In the genomic region with DNA sequence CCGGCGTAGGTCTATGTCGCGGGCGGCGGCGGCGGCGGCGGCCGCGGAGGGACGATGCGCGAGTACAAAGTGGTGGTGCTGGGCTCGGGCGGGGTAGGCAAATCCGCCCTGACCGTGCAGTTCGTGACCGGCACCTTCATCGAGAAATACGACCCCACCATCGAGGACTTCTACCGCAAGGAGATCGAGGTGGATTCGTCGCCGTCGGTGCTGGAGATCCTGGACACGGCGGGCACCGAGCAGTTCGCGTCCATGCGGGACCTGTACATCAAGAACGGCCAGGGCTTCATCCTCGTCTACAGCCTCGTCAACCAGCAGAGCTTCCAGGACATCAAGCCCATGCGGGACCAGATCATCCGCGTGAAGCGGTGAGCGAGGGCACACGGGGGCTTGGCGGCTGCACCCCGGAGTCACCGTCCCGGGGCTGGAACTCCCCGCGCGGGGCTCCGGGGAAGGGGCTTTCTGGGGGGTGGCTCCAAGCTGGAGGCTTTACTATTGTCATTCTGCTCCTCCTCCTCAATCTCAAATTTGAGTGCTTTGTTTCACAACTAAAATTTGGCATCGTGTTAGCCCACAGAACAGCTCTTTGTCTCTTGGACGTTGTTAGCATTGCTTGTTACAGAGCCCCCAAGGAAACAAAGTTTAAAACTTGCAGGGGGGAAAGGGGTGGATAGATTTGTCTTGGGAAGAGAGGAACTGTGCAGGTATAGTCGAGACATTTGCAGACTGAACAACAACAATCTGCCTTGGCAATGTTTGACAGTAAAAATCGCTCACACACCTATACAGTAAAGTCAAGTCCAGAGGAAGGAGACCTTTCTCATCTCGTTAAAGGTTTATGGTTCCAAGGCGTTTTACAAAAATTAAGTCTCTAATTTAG, we compare ENCODE assay signal across 1 cellular context.
A peak's percentile ranks its signal among the peaks of the same experiment; 100 is the strongest.
TF ChIP-seq lines count a peak whose summit lies in the region.

No MANE protein-coding gene starts in this region.

TF ChIP-seq in GM12878, 131 proteins besides CTCF, POLR2A, EP300 and RAD21 (continued from another document and continues in another):
- TF ChIP-seq, protein P1, sequence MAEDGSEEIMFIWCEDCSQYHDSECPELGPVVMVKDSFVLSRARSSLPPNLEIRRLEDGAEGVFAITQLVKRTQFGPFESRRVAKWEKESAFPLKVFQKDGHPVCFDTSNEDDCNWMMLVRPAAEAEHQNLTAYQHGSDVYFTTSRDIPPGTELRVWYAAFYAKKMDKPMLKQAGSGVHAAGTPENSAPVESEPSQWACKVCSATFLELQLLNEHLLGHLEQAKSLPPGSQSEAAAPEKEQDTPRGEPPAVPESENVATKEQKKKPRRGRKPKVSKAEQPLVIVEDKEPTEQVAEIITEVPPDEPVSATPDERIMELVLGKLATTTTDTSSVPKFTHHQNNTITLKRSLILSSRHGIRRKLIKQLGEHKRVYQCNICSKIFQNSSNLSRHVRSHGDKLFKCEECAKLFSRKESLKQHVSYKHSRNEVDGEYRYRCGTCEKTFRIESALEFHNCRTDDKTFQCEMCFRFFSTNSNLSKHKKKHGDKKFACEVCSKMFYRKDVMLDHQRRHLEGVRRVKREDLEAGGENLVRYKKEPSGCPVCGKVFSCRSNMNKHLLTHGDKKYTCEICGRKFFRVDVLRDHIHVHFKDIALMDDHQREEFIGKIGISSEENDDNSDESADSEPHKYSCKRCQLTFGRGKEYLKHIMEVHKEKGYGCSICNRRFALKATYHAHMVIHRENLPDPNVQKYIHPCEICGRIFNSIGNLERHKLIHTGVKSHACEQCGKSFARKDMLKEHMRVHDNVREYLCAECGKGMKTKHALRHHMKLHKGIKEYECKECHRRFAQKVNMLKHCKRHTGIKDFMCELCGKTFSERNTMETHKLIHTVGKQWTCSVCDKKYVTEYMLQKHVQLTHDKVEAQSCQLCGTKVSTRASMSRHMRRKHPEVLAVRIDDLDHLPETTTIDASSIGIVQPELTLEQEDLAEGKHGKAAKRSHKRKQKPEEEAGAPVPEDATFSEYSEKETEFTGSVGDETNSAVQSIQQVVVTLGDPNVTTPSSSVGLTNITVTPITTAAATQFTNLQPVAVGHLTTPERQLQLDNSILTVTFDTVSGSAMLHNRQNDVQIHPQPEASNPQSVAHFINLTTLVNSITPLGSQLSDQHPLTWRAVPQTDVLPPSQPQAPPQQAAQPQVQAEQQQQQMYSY (CRISPR knock-in tag; IDR thresholded peaks at IDR 0.05): no peak
- no peak for TF ChIP-seq SRF (IDR thresholded peaks at IDR 0.05; ENCODE audit: low read depth in 2 of 2, low read length in 2 of 2)
- no peak for TF ChIP-seq NRF1 (conservative IDR thresholded peaks at IDR 0.05; ENCODE audit: low read depth, low read length)
- TF ChIP-seq SIN3A (IDR thresholded peaks at IDR 0.05; ENCODE audit: low read depth, low read length): 0 out of 2 replicates have a peak, but pooled peaks have one; percentile 34
- no peak for TF ChIP-seq TCF7 (IDR thresholded peaks at IDR 0.05; ENCODE audit: borderline replicate concordance)
- TF ChIP-seq TARDBP (IDR thresholded peaks at IDR 0.05; ENCODE audit: borderline replicate concordance): no peak
- TF ChIP-seq NBN (IDR thresholded peaks at IDR 0.05): 0 out of 2 replicates have a peak, but pooled peaks have one; percentile 42
- no peak for TF ChIP-seq RB1 (IDR thresholded peaks at IDR 0.05; ENCODE audit: borderline replicate concordance)
- no peak for TF ChIP-seq STAT3 (IDR thresholded peaks at IDR 0.05; ENCODE audit: low read depth, low read length)
- TF ChIP-seq, protein P2, sequence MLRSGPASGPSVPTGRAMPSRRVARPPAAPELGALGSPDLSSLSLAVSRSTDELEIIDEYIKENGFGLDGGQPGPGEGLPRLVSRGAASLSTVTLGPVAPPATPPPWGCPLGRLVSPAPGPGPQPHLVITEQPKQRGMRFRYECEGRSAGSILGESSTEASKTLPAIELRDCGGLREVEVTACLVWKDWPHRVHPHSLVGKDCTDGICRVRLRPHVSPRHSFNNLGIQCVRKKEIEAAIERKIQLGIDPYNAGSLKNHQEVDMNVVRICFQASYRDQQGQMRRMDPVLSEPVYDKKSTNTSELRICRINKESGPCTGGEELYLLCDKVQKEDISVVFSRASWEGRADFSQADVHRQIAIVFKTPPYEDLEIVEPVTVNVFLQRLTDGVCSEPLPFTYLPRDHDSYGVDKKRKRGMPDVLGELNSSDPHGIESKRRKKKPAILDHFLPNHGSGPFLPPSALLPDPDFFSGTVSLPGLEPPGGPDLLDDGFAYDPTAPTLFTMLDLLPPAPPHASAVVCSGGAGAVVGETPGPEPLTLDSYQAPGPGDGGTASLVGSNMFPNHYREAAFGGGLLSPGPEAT (IDR thresholded peaks at IDR 0.05; ENCODE audit: low read depth): peak; percentile 60; the same call in 1 of the 2 replicates
- TF ChIP-seq RFX5 (IDR thresholded peaks at IDR 0.05; ENCODE audit: low read depth, low read length): no peak
- no peak for TF ChIP-seq MXI1 (IDR thresholded peaks at IDR 0.05; ENCODE audit: low read depth, low read length)
- no peak for TF ChIP-seq CHD1 (IDR thresholded peaks at IDR 0.05; ENCODE audit: low read depth, low read length)
- 0 out of 2 replicates have a peak, but pooled peaks have one; percentile 34 for TF ChIP-seq LARP7 (IDR thresholded peaks at IDR 0.05)
- peak; percentile 22 for TF ChIP-seq RELA (IDR thresholded peaks at IDR 0.05; ENCODE audit: borderline replicate concordance, partially characterized antibody)
- TF ChIP-seq, protein P3, sequence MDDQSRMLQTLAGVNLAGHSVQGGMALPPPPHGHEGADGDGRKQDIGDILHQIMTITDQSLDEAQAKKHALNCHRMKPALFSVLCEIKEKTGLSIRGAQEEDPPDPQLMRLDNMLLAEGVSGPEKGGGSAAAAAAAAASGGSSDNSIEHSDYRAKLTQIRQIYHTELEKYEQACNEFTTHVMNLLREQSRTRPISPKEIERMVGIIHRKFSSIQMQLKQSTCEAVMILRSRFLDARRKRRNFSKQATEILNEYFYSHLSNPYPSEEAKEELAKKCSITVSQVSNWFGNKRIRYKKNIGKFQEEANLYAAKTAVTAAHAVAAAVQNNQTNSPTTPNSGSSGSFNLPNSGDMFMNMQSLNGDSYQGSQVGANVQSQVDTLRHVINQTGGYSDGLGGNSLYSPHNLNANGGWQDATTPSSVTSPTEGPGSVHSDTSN (IDR thresholded peaks at IDR 0.05; ENCODE audit: insufficient replicate concordance, low read depth, low read length): no peak
- TF ChIP-seq IKZF2 (IDR thresholded peaks at IDR 0.05): no peak
- TF ChIP-seq BRCA1 (IDR thresholded peaks at IDR 0.05; ENCODE audit: low read depth, low read length): no peak
- TF ChIP-seq, protein P4, sequence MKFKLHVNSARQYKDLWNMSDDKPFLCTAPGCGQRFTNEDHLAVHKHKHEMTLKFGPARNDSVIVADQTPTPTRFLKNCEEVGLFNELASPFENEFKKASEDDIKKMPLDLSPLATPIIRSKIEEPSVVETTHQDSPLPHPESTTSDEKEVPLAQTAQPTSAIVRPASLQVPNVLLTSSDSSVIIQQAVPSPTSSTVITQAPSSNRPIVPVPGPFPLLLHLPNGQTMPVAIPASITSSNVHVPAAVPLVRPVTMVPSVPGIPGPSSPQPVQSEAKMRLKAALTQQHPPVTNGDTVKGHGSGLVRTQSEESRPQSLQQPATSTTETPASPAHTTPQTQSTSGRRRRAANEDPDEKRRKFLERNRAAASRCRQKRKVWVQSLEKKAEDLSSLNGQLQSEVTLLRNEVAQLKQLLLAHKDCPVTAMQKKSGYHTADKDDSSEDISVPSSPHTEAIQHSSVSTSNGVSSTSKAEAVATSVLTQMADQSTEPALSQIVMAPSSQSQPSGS (IDR thresholded peaks at IDR 0.05; ENCODE audit: low read length): no peak
- TF ChIP-seq EED (IDR thresholded peaks at IDR 0.05; ENCODE audit: low read depth): no peak
- no peak for TF ChIP-seq KDM1A (IDR thresholded peaks at IDR 0.05; ENCODE audit: borderline replicate concordance)
- no peak for TF ChIP-seq ZNF274 (IDR thresholded peaks at IDR 0.05; ENCODE audit: insufficient read depth, insufficient read length)
- TF ChIP-seq NR2C1 (IDR thresholded peaks at IDR 0.05): no peak
- TF ChIP-seq WRNIP1 (IDR thresholded peaks at IDR 0.05; ENCODE audit: borderline replicate concordance, low read depth, low read length): no peak
- no peak for TF ChIP-seq SIX5 (IDR thresholded peaks at IDR 0.05; ENCODE audit: low read depth, low read length, severe bottlenecking)
- TF ChIP-seq POLR2AphosphoS2 (IDR thresholded peaks at IDR 0.05; ENCODE audit: low read depth, low read length): no peak
- no peak for TF ChIP-seq TCF3 (IDR thresholded peaks at IDR 0.05; ENCODE audit: borderline replicate concordance, insufficient read depth, low read depth, low read length)
- TF ChIP-seq ZNF622 (IDR thresholded peaks at IDR 0.05): no peak
- TF ChIP-seq BMI1 (IDR thresholded peaks at IDR 0.05; ENCODE audit: borderline replicate concordance): no peak
- TF ChIP-seq, protein P5, sequence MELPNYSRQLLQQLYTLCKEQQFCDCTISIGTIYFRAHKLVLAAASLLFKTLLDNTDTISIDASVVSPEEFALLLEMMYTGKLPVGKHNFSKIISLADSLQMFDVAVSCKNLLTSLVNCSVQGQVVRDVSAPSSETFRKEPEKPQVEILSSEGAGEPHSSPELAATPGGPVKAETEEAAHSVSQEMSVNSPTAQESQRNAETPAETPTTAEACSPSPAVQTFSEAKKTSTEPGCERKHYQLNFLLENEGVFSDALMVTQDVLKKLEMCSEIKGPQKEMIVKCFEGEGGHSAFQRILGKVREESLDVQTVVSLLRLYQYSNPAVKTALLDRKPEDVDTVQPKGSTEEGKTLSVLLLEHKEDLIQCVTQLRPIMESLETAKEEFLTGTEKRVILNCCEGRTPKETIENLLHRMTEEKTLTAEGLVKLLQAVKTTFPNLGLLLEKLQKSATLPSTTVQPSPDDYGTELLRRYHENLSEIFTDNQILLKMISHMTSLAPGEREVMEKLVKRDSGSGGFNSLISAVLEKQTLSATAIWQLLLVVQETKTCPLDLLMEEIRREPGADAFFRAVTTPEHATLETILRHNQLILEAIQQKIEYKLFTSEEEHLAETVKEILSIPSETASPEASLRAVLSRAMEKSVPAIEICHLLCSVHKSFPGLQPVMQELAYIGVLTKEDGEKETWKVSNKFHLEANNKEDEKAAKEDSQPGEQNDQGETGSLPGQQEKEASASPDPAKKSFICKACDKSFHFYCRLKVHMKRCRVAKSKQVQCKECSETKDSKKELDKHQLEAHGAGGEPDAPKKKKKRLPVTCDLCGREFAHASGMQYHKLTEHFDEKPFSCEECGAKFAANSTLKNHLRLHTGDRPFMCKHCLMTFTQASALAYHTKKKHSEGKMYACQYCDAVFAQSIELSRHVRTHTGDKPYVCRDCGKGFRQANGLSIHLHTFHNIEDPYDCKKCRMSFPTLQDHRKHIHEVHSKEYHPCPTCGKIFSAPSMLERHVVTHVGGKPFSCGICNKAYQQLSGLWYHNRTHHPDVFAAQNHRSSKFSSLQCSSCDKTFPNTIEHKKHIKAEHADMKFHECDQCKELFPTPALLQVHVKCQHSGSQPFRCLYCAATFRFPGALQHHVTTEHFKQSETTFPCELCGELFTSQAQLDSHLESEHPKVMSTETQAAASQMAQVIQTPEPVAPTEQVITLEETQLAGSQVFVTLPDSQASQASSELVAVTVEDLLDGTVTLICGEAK (IDR thresholded peaks at IDR 0.05; ENCODE audit: borderline replicate concordance): no peak
- no peak for TF ChIP-seq IRF4 (IDR thresholded peaks at IDR 0.05; ENCODE audit: low read depth, low read length)
- TF ChIP-seq, protein P6, sequence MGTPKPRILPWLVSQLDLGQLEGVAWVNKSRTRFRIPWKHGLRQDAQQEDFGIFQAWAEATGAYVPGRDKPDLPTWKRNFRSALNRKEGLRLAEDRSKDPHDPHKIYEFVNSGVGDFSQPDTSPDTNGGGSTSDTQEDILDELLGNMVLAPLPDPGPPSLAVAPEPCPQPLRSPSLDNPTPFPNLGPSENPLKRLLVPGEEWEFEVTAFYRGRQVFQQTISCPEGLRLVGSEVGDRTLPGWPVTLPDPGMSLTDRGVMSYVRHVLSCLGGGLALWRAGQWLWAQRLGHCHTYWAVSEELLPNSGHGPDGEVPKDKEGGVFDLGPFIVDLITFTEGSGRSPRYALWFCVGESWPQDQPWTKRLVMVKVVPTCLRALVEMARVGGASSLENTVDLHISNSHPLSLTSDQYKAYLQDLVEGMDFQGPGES (IDR thresholded peaks at IDR 0.05): no peak
- TF ChIP-seq RAD51 (IDR thresholded peaks at IDR 0.05): no peak
- no peak for TF ChIP-seq ZNF24 (IDR thresholded peaks at IDR 0.05)
- no peak for TF ChIP-seq CBX5 (IDR thresholded peaks at IDR 0.05; ENCODE audit: low read depth)
- no peak for TF ChIP-seq HCFC1 (IDR thresholded peaks at IDR 0.05; ENCODE audit: low read length)
- TF ChIP-seq, protein P7, sequence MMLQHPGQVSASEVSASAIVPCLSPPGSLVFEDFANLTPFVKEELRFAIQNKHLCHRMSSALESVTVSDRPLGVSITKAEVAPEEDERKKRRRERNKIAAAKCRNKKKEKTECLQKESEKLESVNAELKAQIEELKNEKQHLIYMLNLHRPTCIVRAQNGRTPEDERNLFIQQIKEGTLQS (IDR thresholded peaks at IDR 0.05; ENCODE audit: borderline replicate concordance, extremely low read depth, low read depth, low read length): no peak
- TF ChIP-seq, protein P8, sequence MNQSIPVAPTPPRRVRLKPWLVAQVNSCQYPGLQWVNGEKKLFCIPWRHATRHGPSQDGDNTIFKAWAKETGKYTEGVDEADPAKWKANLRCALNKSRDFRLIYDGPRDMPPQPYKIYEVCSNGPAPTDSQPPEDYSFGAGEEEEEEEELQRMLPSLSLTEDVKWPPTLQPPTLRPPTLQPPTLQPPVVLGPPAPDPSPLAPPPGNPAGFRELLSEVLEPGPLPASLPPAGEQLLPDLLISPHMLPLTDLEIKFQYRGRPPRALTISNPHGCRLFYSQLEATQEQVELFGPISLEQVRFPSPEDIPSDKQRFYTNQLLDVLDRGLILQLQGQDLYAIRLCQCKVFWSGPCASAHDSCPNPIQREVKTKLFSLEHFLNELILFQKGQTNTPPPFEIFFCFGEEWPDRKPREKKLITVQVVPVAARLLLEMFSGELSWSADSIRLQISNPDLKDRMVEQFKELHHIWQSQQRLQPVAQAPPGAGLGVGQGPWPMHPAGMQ (IDR thresholded peaks at IDR 0.05; ENCODE audit: borderline replicate concordance): no peak
- TF ChIP-seq GATAD2B (conservative IDR thresholded peaks at IDR 0.05; ENCODE audit: low read depth): peak; percentile 54; the same call in 1 of the 2 replicates
- no peak; the same call in 1 of the 2 replicates for TF ChIP-seq RUNX3 (IDR thresholded peaks at IDR 0.05; ENCODE audit: low read length)
